Comparison of ENCODE assay signal across 1 cellular context in the genomic region with DNA sequence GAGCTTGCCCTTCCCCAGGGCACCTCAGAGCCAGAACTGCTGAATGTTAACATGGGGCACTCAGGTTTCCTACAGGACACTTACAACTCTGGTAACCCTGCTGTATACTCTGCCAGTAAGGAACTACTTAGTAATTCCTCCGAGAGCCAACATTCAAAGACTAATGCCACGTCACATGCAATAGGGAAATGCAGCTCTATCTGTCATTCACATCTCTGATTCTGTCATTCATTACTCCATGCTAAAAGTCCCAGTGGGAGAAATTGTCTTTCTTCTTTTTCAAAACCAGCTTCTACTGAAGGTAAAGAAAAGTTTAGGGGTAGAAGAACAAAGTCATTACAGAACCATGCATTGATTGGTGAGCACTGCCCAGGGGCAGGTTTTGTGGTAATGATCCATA.
TF ChIP-seq lines count a peak whose summit lies in the region.

No MANE protein-coding gene starts in this region.

TF ChIP-seq in GM23338, 12 proteins besides CTCF, POLR2A, EP300 and RAD21 (continued from another document):
- TF ChIP-seq, protein P1, sequence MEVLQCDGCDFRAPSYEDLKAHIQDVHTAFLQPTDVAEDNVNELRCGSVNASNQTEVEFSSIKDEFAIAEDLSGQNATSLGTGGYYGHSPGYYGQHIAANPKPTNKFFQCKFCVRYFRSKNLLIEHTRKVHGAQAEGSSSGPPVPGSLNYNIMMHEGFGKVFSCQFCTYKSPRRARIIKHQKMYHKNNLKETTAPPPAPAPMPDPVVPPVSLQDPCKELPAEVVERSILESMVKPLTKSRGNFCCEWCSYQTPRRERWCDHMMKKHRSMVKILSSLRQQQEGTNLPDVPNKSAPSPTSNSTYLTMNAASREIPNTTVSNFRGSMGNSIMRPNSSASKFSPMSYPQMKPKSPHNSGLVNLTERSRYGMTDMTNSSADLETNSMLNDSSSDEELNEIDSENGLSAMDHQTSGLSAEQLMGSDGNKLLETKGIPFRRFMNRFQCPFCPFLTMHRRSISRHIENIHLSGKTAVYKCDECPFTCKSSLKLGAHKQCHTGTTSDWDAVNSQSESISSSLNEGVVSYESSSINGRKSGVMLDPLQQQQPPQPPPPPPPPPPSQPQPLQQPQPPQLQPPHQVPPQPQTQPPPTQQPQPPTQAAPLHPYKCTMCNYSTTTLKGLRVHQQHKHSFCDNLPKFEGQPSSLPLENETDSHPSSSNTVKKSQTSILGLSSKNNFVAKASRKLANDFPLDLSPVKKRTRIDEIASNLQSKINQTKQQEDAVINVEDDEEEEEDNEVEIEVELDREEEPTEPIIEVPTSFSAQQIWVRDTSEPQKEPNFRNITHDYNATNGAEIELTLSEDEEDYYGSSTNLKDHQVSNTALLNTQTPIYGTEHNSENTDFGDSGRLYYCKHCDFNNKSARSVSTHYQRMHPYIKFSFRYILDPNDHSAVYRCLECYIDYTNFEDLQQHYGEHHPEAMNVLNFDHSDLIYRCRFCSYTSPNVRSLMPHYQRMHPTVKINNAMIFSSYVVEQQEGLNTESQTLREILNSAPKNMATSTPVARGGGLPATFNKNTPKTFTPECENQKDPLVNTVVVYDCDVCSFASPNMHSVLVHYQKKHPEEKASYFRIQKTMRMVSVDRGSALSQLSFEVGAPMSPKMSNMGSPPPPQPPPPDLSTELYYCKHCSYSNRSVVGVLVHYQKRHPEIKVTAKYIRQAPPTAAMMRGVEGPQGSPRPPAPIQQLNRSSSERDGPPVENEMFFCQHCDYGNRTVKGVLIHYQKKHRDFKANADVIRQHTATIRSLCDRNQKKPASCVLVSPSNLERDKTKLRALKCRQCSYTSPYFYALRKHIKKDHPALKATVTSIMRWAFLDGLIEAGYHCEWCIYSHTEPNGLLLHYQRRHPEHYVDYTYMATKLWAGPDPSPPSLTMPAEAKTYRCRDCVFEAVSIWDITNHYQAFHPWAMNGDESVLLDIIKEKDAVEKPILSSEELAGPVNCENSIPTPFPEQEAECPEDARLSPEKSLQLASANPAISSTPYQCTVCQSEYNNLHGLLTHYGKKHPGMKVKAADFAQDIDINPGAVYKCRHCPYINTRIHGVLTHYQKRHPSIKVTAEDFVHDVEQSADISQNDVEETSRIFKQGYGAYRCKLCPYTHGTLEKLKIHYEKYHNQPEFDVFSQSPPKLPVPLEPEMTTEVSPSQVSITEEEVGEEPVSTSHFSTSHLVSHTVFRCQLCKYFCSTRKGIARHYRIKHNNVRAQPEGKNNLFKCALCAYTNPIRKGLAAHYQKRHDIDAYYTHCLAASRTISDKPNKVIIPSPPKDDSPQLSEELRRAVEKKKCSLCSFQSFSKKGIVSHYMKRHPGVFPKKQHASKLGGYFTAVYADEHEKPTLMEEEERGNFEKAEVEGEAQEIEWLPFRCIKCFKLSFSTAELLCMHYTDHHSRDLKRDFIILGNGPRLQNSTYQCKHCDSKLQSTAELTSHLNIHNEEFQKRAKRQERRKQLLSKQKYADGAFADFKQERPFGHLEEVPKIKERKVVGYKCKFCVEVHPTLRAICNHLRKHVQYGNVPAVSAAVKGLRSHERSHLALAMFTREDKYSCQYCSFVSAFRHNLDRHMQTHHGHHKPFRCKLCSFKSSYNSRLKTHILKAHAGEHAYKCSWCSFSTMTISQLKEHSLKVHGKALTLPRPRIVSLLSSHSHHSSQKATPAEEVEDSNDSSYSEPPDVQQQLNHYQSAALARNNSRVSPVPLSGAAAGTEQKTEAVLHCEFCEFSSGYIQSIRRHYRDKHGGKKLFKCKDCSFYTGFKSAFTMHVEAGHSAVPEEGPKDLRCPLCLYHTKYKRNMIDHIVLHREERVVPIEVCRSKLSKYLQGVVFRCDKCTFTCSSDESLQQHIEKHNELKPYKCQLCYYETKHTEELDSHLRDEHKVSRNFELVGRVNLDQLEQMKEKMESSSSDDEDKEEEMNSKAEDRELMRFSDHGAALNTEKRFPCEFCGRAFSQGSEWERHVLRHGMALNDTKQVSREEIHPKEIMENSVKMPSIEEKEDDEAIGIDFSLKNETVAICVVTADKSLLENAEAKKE (CRISPR knock-in tag; IDR thresholded peaks at IDR 0.05): no peak
- TF ChIP-seq, protein P2, sequence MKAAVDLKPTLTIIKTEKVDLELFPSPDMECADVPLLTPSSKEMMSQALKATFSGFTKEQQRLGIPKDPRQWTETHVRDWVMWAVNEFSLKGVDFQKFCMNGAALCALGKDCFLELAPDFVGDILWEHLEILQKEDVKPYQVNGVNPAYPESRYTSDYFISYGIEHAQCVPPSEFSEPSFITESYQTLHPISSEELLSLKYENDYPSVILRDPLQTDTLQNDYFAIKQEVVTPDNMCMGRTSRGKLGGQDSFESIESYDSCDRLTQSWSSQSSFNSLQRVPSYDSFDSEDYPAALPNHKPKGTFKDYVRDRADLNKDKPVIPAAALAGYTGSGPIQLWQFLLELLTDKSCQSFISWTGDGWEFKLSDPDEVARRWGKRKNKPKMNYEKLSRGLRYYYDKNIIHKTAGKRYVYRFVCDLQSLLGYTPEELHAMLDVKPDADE (IDR thresholded peaks at IDR 0.05): no peak
- TF ChIP-seq CREB1 (CRISPR knock-in tag; IDR thresholded peaks at IDR 0.05; ENCODE audit: low read depth) (no peak), ZNF114 (CRISPR knock-in tag; IDR thresholded peaks at IDR 0.05) (no peak), STAT1 (IDR thresholded peaks at IDR 0.05; ENCODE audit: unreplicated experiment) (no peak), ZNF331 (CRISPR knock-in tag; IDR thresholded peaks at IDR 0.05; ENCODE audit: low read depth) (no peak), POLR2AphosphoS5 (IDR thresholded peaks at IDR 0.05; ENCODE audit: low read depth) (no peak), JUNB (IDR thresholded peaks at IDR 0.05; ENCODE audit: unreplicated experiment) (no peak), EZH2 (IDR thresholded peaks at IDR 0.05; ENCODE audit: low read depth, unreplicated experiment) (no peak)
